In the genomic region with DNA sequence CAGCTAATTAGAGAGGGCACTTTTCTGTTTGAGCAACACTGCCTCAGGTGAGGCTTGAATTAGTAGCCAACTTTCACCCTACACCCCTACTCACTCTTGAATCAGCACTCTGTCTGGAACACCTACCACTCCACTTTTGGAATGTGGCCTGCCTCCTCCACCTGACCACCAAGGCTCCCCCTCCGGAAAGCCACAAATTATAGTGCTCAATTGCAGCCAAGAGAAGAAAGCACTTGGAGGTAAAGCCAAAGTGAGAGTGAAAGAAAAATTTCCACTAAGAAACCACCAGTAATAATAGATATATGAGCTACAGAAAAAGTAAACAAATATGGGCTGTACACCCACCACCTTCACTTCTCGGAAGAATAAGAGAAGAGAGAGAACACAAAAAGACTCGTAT, we compare ENCODE assay signal across 8 cellular contexts. TPM values are rescaled to one million over a fixed set of nuclear protein-coding genes. Genes with fewer than 3 reads are reported as not detected.
DNase-seq lines count a peak whose midpoint lies in the region; ATAC-seq, FAIRE-seq and TF ChIP-seq lines count a peak whose summit lies in the region.

No MANE protein-coding gene starts in this region.

- WGBS in A549 (ENCODE audit: missing lambda C conversion rate) = 84% methylated on average over 3 of the region's 3 CpGs
- 50 to 54% methylated on average over 3 of the region's 3 CpGs for WGBS in esophagus squamous epithelium, 2 donors

- H3K27ac Mint-ChIP-seq in MCF 10A (ENCODE audit: low read depth, unreplicated experiment) = peak overlapping the region; percentile 94

- POLR2A ChIA-PET in A549 (lab: Yijun Ruan, JAX) = no interaction called here
- POLR2A ChIA-PET in MCF 10A (lab: Yijun Ruan, JAX) = interaction anchor here (0.6 to 3.5 kb wide), 17 partner anchors 9 to 749 kb away, joined by 3 to 39 read pairs (median 4); a partner anchor contains a TSS

- ATAC-seq in A549 (no peak), GM19351 (IDR thresholded peaks at IDR 0.05; ENCODE audit: unreplicated experiment) (peak; percentile 79), HG03159 (IDR thresholded peaks at IDR 0.05; ENCODE audit: unreplicated experiment) (peak; percentile 62), omental fat pad (ENCODE audit: low FRiP score) (no peak)

- no peak for DNase-seq in A549 (ENCODE audit: low read depth in 1 of 2, low spot score in 1 of 2)
- DNase-seq in MCF 10A (ENCODE audit: unreplicated experiment) = peak; percentile 29
- no peak for DNase-seq in esophagus squamous epithelium (lab: John Stamatoyannopoulos, UW)
- DNase-seq in NCI-H1436 (lab: John Stamatoyannopoulos, UW) = no peak
- DNase-seq in omental fat pad (ENCODE audit: low spot score) = no peak
- no peak for DNase-seq in stimulated activated CD4-positive, alpha-beta T cell treated with anti-CD3 and anti-CD28 coated beads, Interleukin-2, amount 100 ng/mL, for 24 hours

- H3K27me3 ChIP-seq in esophagus squamous epithelium = no peaks in the 10 kb centered on the region

- no peak for TF ChIP-seq POLR2A in A549 (IDR thresholded peaks at IDR 0.05; ENCODE audit: low read length)
- no peak for TF ChIP-seq POLR2A in esophagus squamous epithelium (IDR thresholded peaks at IDR 0.05)

- H3K9me3 ChIP-seq in A549 (no peaks in the 10 kb centered on the region), esophagus squamous epithelium (no peaks in the 10 kb centered on the region)

- peak overlapping the region; percentile 12; the same call in 2 of the 3 replicates for H3K4me2 ChIP-seq in A549

- peaks cover 37% of the 10 kb centered on the region; the same call in 2 of the 3 replicates for H3K4me1 ChIP-seq in A549
- peaks cover 5 to 29% (median 8%) of the 10 kb centered on the region in 3 donors for H3K4me1 ChIP-seq in esophagus squamous epithelium

- TF ChIP-seq RAD21 in A549 (conservative IDR thresholded peaks at IDR 0.05 in 1 of 2, IDR thresholded peaks at IDR 0.05 in 1 of 2) = no peak

- no peaks in the 10 kb centered on the region for H3K36me3 Mint-ChIP-seq in MCF 10A (ENCODE audit: insufficient read depth, unreplicated experiment)

- H3K27ac ChIP-seq in A549 (no peak overlapping the region), esophagus squamous epithelium (no peak overlapping the region)

- no peaks in the 10 kb centered on the region for H3K9me3 Mint-ChIP-seq in MCF 10A (ENCODE audit: unreplicated experiment)

- H3K36me3 ChIP-seq in esophagus squamous epithelium = no peaks in the 10 kb centered on the region

- H3K4me3 Mint-ChIP-seq in MCF 10A (ENCODE audit: unreplicated experiment) = peak overlapping the region; percentile 68

- no peaks in the 10 kb centered on the region for H3K27me3 Mint-ChIP-seq in MCF 10A (ENCODE audit: insufficient read depth, unreplicated experiment)

- H3K4me1 Mint-ChIP-seq in MCF 10A (ENCODE audit: insufficient read depth, unreplicated experiment) = peaks cover 19% of the 10 kb centered on the region

- no peak for TF ChIP-seq EP300 in A549 (IDR thresholded peaks at IDR 0.05)

- no peak overlapping the region for H3K4me3 ChIP-seq in A549
- peak overlapping the region in 1 of 4 donors; percentile 1 for H3K4me3 ChIP-seq in esophagus squamous epithelium

- FAIRE-seq in A549 (lab: Jason Lieb, UNC) = no peak

- TF ChIP-seq CTCF in A549 (IDR thresholded peaks at IDR 0.05) = no peak
- TF ChIP-seq CTCF in MCF 10A (IDR thresholded peaks at IDR 0.05; ENCODE audit: unreplicated experiment) = no peak
- TF ChIP-seq CTCF in esophagus squamous epithelium (IDR thresholded peaks at IDR 0.05) = no peak
- no peak for TF ChIP-seq CTCF in omental fat pad (IDR thresholded peaks at IDR 0.05)

- intact Hi-C loops in MCF 10A (cut with micrococcal nuclease) = loop anchor here (10.0 kb wide), 1 partner anchor 71 kb away; no protein-coding TSS in a partner anchor
- intact Hi-C loops in esophagus squamous epithelium (cut with DNase I) = no loop called here

- no TSS peak for BruUV-seq in MCF 10A (replicated peaks; lab: Mats Ljungman, UMichigan)

- CTCF ChIA-PET in A549 (lab: Yijun Ruan, JAX) (interaction anchor here (0.9 to 1.8 kb wide), 4 partner anchors 8 to 425 kb away, joined by 3 to 4 read pairs (median 4); no protein-coding TSS in a partner anchor), MCF 10A (lab: Yijun Ruan, JAX) (interaction anchor here (0.6 to 1.5 kb wide), 5 partner anchors 36 to 957 kb away, joined by 3 to 5 read pairs (median 3); no protein-coding TSS in a partner anchor)

TF ChIP-seq in A549, 52 proteins besides CTCF, POLR2A, EP300 and RAD21:
- TF ChIP-seq BHLHE40 (IDR thresholded peaks at IDR 0.05; ENCODE audit: low read depth, low read length) (no peak), TP53 (CRISPR knock-in tag; IDR thresholded peaks at IDR 0.05) (no peak), NR3C1 (IDR thresholded peaks at IDR 0.05) (no peak), CHD4 (IDR thresholded peaks at IDR 0.05; ENCODE audit: borderline replicate concordance) (no peak), RCOR1 (IDR thresholded peaks at IDR 0.05; ENCODE audit: low read depth, low read length) (no peak), HOXB13 (CRISPR knock-in tag; IDR thresholded peaks at IDR 0.05; ENCODE audit: low read depth) (no peak), MAFK (IDR thresholded peaks at IDR 0.05; ENCODE audit: partially characterized antibody) (no peak), SMC3 (IDR thresholded peaks at IDR 0.05) (no peak), EHMT2 (IDR thresholded peaks at IDR 0.05; ENCODE audit: low read depth) (no peak)
- TF ChIP-seq, protein P1, sequence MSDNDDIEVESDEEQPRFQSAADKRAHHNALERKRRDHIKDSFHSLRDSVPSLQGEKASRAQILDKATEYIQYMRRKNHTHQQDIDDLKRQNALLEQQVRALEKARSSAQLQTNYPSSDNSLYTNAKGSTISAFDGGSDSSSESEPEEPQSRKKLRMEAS (IDR thresholded peaks at IDR 0.05) = no peak
- TF ChIP-seq, protein P2, sequence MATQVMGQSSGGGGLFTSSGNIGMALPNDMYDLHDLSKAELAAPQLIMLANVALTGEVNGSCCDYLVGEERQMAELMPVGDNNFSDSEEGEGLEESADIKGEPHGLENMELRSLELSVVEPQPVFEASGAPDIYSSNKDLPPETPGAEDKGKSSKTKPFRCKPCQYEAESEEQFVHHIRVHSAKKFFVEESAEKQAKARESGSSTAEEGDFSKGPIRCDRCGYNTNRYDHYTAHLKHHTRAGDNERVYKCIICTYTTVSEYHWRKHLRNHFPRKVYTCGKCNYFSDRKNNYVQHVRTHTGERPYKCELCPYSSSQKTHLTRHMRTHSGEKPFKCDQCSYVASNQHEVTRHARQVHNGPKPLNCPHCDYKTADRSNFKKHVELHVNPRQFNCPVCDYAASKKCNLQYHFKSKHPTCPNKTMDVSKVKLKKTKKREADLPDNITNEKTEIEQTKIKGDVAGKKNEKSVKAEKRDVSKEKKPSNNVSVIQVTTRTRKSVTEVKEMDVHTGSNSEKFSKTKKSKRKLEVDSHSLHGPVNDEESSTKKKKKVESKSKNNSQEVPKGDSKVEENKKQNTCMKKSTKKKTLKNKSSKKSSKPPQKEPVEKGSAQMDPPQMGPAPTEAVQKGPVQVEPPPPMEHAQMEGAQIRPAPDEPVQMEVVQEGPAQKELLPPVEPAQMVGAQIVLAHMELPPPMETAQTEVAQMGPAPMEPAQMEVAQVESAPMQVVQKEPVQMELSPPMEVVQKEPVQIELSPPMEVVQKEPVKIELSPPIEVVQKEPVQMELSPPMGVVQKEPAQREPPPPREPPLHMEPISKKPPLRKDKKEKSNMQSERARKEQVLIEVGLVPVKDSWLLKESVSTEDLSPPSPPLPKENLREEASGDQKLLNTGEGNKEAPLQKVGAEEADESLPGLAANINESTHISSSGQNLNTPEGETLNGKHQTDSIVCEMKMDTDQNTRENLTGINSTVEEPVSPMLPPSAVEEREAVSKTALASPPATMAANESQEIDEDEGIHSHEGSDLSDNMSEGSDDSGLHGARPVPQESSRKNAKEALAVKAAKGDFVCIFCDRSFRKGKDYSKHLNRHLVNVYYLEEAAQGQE (IDR thresholded peaks at IDR 0.05) = no peak
TF ChIP-seq in A549: peak in this region for 0.

RNA-seq across cellular contexts. Expression of a gene that starts 41.1 kb away (rescaled TPM):
- polyA plus RNA-seq in A549 (2011; rRNA removed) = 33.7 and 42.4 TPM in 2 replicates
- 7.4 and 9.1 TPM in 2 replicates for polyA plus RNA-seq in A549 (2012; cell fraction: cytosol; rRNA removed)
- polyA plus RNA-seq in A549 (2012; cell fraction: nucleus; rRNA removed) = 5.6 and 7.0 TPM in 2 replicates
- polyA plus RNA-seq in A549 (2017; fragmentation: RNase III; extraction: RNeasy Plus Mini Kit Qiagen cat#74134 plus additional on column Dnase treatment) = 19.5 to 25.8 TPM (median 21.4 TPM) in 3 replicates
- 36.3 and 46.9 TPM in 2 replicates for polyA minus RNA-seq in A549 (2011; rRNA and poly(A)+ RNA removed)
- total RNA-seq in MCF 10A (2022) = 53.7 and 73.0 TPM in 2 replicates
- total RNA-seq in esophagus squamous epithelium = 10 to 100 TPM; 13.3 to 25.7 (median 17.5) TPM
- 10 to 100 TPM; 29.8 to 56.6 (median 35.3) TPM for total RNA-seq in omental fat pad

Comparison
In these comparisons a context has a peak if more than half of its experiments do, and no peak if none do; other contexts are left out.
1. ATAC-seq: peak in GM19351 (single experiment) and HG03159 (single experiment); none in A549 (0 of 2) and omental fat pad (single experiment).